22 cellular contexts compared by ENCODE assay signal in the genomic region with DNA sequence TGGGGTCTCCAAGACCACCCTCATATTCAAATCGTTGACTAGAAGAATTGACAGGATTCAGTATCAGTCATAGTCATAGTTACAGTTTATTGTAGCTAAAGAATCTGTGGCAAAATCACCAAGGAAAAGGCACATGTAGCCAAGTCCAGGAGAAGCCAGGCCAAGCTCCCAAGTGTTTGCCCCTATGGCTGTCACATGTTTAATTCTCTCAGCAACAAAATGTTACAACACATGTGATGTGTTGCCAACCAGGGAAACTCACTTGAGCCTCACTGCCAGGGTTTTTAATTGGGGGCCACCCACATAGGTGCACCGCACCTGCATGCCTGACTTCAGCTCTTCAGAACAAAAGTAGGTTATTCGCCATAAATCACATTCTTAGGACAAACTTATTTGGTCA.
"Had no signal": no experiment of that assay in that cellular context is flagged by ENCODE, and none has a peak within 500 bp of the region (broad histone marks: within the 10 kb centered on the region; RNA-seq: fewer than 3 reads in every experiment).

No MANE protein-coding gene starts in this region.

- H3K27ac ChIP-seq: KMS-11, SJSA1, SK-N-MC had no signal

- H3K36me3 ChIP-seq: SJSA1 had no signal

- H3K4me1 ChIP-seq: SJSA1 had no signal

- DNase-seq: NCI-H1092, NCI-H1105 treated with DMSO at 0.1 percent for 48 hours, NCI-H1417 treated with DMSO at 0.1 percent for 48 hours, NCI-H146, NCI-H1694 treated with DMSO at 0.1 percent for 48 hours, NCI-H1930, NCI-H2081, NCI-H2107, NCI-H2227 treated with DMSO at 0.1 percent for 48 hours, NCI-H446, NCI-H510A, NCI-H524 treated with DMSO at 0.1 percent for 48 hours, NCI-H69, NCI-H774, Right ventricle myocardium superior, RPMI8226, SIG-M5 had no signal

- H3K4me3 Mint-ChIP-seq: IgD-negative memory B cell had no signal

- H3K27me3 ChIP-seq: SJSA1 had no signal

- ATAC-seq: K562 had no signal

- H3K4me3 ChIP-seq: K562, SJSA1, SK-N-MC had no signal

- H3K27me3 Mint-ChIP-seq: IgD-negative memory B cell had no signal

- H3K4me1 Mint-ChIP-seq: IgD-negative memory B cell had no signal

- H3K36me3 Mint-ChIP-seq: IgD-negative memory B cell had no signal
